8 cellular contexts compared by ENCODE assay signal in the genomic region with DNA sequence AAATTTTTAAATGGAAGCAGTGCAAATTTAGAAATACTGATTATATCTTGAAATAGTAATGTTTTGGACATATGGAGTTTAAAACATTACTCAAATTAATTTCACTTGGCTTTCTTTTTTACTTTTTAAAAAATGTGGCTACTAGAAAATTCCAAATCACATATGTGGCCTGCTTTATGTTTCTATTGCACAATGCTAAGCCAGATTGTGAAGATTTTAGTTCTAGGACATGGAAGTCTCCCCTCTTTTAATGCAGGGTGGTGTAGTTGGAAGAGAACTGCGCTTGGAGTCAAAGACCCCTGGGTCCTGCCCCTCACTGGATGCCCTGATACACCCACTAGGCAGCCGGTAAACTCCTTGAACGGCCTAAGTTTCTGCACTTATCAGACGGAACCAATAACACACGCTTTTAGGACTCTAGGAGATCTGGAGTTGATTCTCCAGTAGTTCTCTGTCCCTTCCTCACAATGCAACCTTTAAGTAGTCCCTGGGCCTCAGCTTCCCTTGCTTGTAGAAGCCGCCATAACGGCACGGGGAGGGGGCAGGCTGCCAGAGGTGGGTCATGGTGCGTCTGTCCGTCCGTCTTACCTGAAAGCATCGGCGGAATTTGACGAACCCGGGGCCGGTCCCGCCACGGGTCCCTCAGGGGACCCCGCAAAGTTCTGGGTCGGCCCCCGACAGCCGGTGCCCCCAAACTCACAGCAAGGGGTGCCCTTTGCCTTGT. TPM values are rescaled to one million over a fixed set of nuclear protein-coding genes. Genes with fewer than 3 reads are reported as not detected.
DNase-seq lines count a peak whose midpoint lies in the region; ATAC-seq, FAIRE-seq and TF ChIP-seq lines count a peak whose summit lies in the region.

No MANE protein-coding gene starts in this region.

- H2AFZ ChIP-seq in Karpas-422 (ENCODE audit: low read length): peak overlapping the region; percentile 94

- H3K9me3 ChIP-seq in Karpas-422 (ENCODE audit: low read length) (no peaks in the 10 kb centered on the region), adipocyte (ENCODE audit: control insufficient read depth, low read length) (no peaks in the 10 kb centered on the region), iPS DF 6.9 (ENCODE audit: control insufficient read depth, insufficient read depth, low read length) (no peaks in the 10 kb centered on the region), small intestine (ENCODE audit: control insufficient read depth, low read depth) (no peaks in the 10 kb centered on the region)

- H3K27ac ChIP-seq in Karpas-422 (ENCODE audit: low read length) (peak overlapping the region; percentile 79; the same call in 1 of the 2 replicates), iPS DF 6.9 (ENCODE audit: low read length) (no peak overlapping the region), small intestine (ENCODE audit: low read depth in 1 of 2, low read length in 1 of 2) (peak overlapping the region in 1 of 2 donors; percentile 90)

- no peaks in the 10 kb centered on the region; the same call in none of the 2 replicates for H3K36me3 ChIP-seq in GM06990 (ENCODE audit: control insufficient read depth, insufficient read depth, low read length)
- H3K36me3 ChIP-seq in Karpas-422 (ENCODE audit: insufficient read depth, low read length): no peaks in the 10 kb centered on the region
- H3K36me3 ChIP-seq in adipocyte (ENCODE audit: control insufficient read depth, insufficient read depth, low read length, severe bottlenecking): no peaks in the 10 kb centered on the region
- H3K36me3 ChIP-seq in iPS DF 6.9 (ENCODE audit: control insufficient read depth, insufficient read depth, low read length): no peaks in the 10 kb centered on the region
- H3K36me3 ChIP-seq in small intestine (ENCODE audit: control insufficient read depth in 2 of 2, insufficient read depth in 2 of 2, low read length in 2 of 2): no peaks in the 10 kb centered on the region

- H3K79me2 ChIP-seq in Karpas-422 (ENCODE audit: low read length): peaks cover 31% of the 10 kb centered on the region

- H3K9ac ChIP-seq in Karpas-422 (ENCODE audit: low read length): peak overlapping the region; percentile 91
- H3K9ac ChIP-seq in adipocyte (ENCODE audit: low read length): peak overlapping the region; percentile 100

- H3K27me3 ChIP-seq in GM06990 (replicated peaks; ENCODE audit: control insufficient read depth, insufficient read depth, low read length) (no peaks in the 10 kb centered on the region), Karpas-422 (ENCODE audit: low read length) (no peaks in the 10 kb centered on the region), adipocyte (replicated peaks; ENCODE audit: control insufficient read depth, insufficient read depth, low read length) (no peaks in the 10 kb centered on the region), iPS DF 6.9 (ENCODE audit: control insufficient read depth, insufficient read depth, low read length) (no peaks in the 10 kb centered on the region), small intestine (ENCODE audit: control insufficient read depth in 2 of 2, insufficient read depth in 2 of 2, low read length in 2 of 2) (no peaks in the 10 kb centered on the region)

- H3K4me1 ChIP-seq in Karpas-422 (ENCODE audit: low read length) (peaks cover 13% of the 10 kb centered on the region), adipocyte (ENCODE audit: control insufficient read depth, insufficient read depth, low read length) (peaks cover 13% of the 10 kb centered on the region), iPS DF 6.9 (ENCODE audit: control insufficient read depth, insufficient read depth, low read length) (no peaks in the 10 kb centered on the region), small intestine (ENCODE audit: control insufficient read depth in 2 of 2, insufficient read depth in 1 of 2, low read depth in 1 of 2, low read length in 1 of 2) (peaks cover 2 to 3% of the 10 kb centered on the region in 2 donors)

- no peaks in the 10 kb centered on the region for H3K9me2 ChIP-seq in Karpas-422 (replicated peaks; ENCODE audit: insufficient read depth, low read length)

- DNase-seq in GM06990 (ENCODE audit: extremely low read depth, insufficient read length): no peak
- peak; percentile 57 for DNase-seq in Karpas-422
- peak; percentile 53 for DNase-seq in adipocyte (ENCODE audit: low read depth)
- no peak for DNase-seq in iPS DF 6.9 (ENCODE audit: low read depth, low spot score)
- DNase-seq in small intestine: no peak
- no peak for DNase-seq in midbrain (lab: John Stamatoyannopoulos, UW)
- DNase-seq in NCI-H446 (lab: John Stamatoyannopoulos, UW): no peak

- H3K4me2 ChIP-seq in Karpas-422 (ENCODE audit: low read depth, low read length, poor library complexity, severe bottlenecking): peak overlapping the region; percentile 90

- no peak for FAIRE-seq in small intestine (lab: Jason Lieb, UNC)

- no peak for TF ChIP-seq CTCF in GM06990 (IDR thresholded peaks at IDR 0.05; ENCODE audit: insufficient read depth, low read length, poor library complexity, severe bottlenecking)

- H3K4me3 ChIP-seq in GM06990 (replicated peaks; ENCODE audit: low read depth, low read length): peak overlapping the region; percentile 79
- H3K4me3 ChIP-seq in Karpas-422 (ENCODE audit: low read length): peak overlapping the region; percentile 83
- H3K4me3 ChIP-seq in adipocyte (ENCODE audit: low read length): peak overlapping the region; percentile 92
- peak overlapping the region; percentile 68 for H3K4me3 ChIP-seq in iPS DF 6.9 (ENCODE audit: low read length)
- H3K4me3 ChIP-seq in small intestine (ENCODE audit: low read depth in 1 of 2, low read length in 2 of 2): peak overlapping the region; percentile 85 to 92

- H4K20me1 ChIP-seq in Karpas-422 (ENCODE audit: insufficient read depth, low read depth, low read length): no peaks in the 10 kb centered on the region

- no peak for ATAC-seq in HG03175 (IDR thresholded peaks at IDR 0.05; ENCODE audit: unreplicated experiment)

- WGBS in iPS DF 6.9 (ENCODE audit: insufficient coverage, insufficient read length): no CpG with 5 or more reads among the region's 22 CpGs
- WGBS in small intestine, 3 donors: 7 to 8% (median 7%) methylated on average over 22 of the region's 22 CpGs

RNA-seq across cellular contexts. Expression of gene FAM227A, which starts 0.5 kb away (rescaled TPM):
- total RNA-seq in Karpas-422 (2014; rRNA removed; shearing (Covaris generic); ENCODE audit: low replicate concordance): 3.7 and 14.4 TPM in 2 replicates
- under 1 TPM in 1 of 3 donors, not detected in 2; 0.36 TPM for polyA plus RNA-seq in small intestine

RNA-seq across cellular contexts. Expression of gene CBY1, which starts 0.7 kb away (rescaled TPM):
- 11.1 and 13.2 TPM in 2 replicates for total RNA-seq in Karpas-422 (2014; rRNA removed; shearing (Covaris generic); ENCODE audit: low replicate concordance)
- polyA plus RNA-seq in small intestine: 10 to 100 TPM; 17.3 to 36.2 (median 27.5) TPM

RNA-seq across cellular contexts. Expression of gene TOMM22, which starts 26.1 kb away (rescaled TPM):
- total RNA-seq in Karpas-422 (2014; rRNA removed; shearing (Covaris generic); ENCODE audit: low replicate concordance): 57.8 and 74.1 TPM in 2 replicates
- 10 to 100 TPM; 42.5 to 59.9 (median 44.0) TPM for polyA plus RNA-seq in small intestine

RNA-seq across cellular contexts. Expression of gene JOSD1, which starts 45.0 kb away (rescaled TPM):
- 50.5 and 64.1 TPM in 2 replicates for total RNA-seq in Karpas-422 (2014; rRNA removed; shearing (Covaris generic); ENCODE audit: low replicate concordance)
- polyA plus RNA-seq in small intestine: 10 to 100 TPM; 34.6 to 73.5 (median 39.4) TPM

RNA-seq across cellular contexts. Expression of gene GTPBP1, which starts 50.0 kb away (rescaled TPM):
- 47.6 and 53.4 TPM in 2 replicates for total RNA-seq in Karpas-422 (2014; rRNA removed; shearing (Covaris generic); ENCODE audit: low replicate concordance)
- polyA plus RNA-seq in small intestine: 10 to 100 TPM; 13.0 to 25.8 (median 22.2) TPM

Comparison
In these comparisons a context has a peak if more than half of its experiments do, and no peak if none do; other contexts are left out.
1. DNase-seq: peak in Karpas-422 (single experiment) and adipocyte (single experiment); none in GM06990 (single experiment), iPS DF 6.9 (single experiment), small intestine (single experiment), midbrain (single experiment) and NCI-H446 (0 of 2).
2. Peak in every context shown above with its lines, with median percentiles within 50 percentile points of each other: H3K4me3 ChIP-seq.